ENCODE assay signal across 1 cellular context in the genomic region with DNA sequence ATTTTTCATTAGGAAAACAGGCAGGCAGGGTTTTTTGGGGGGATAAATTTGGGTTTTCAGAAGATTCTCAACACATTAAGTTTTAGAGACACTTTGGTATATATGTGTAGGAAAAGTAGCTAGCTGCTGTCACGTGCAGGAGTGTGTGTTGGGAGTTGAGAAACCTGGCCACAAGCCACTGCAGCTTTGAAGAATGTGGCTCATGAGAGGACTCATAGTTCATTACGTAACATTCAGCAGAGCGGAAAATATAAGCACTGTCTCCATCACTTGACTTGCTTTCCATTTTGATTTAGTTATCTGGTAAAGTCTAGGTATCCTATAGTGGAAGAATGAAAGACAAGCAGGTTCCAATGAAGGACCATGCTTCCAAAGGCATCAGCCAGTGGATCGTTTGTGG.
TF ChIP-seq lines count a peak whose summit lies in the region.

No MANE protein-coding gene starts in this region.

TF ChIP-seq in GM12878, 131 proteins besides CTCF, POLR2A, EP300 and RAD21 (continued from another document):
- no peak for TF ChIP-seq ZNF592 (IDR thresholded peaks at IDR 0.05)
- TF ChIP-seq ZNF24 (IDR thresholded peaks at IDR 0.05): no peak
- TF ChIP-seq SREBF1 (IDR thresholded peaks at IDR 0.05; ENCODE audit: low read length): no peak
- no peak; the same call in 1 of the 2 replicates for TF ChIP-seq RELB (IDR thresholded peaks at IDR 0.05; ENCODE audit: low read depth)
- TF ChIP-seq, protein P1, sequence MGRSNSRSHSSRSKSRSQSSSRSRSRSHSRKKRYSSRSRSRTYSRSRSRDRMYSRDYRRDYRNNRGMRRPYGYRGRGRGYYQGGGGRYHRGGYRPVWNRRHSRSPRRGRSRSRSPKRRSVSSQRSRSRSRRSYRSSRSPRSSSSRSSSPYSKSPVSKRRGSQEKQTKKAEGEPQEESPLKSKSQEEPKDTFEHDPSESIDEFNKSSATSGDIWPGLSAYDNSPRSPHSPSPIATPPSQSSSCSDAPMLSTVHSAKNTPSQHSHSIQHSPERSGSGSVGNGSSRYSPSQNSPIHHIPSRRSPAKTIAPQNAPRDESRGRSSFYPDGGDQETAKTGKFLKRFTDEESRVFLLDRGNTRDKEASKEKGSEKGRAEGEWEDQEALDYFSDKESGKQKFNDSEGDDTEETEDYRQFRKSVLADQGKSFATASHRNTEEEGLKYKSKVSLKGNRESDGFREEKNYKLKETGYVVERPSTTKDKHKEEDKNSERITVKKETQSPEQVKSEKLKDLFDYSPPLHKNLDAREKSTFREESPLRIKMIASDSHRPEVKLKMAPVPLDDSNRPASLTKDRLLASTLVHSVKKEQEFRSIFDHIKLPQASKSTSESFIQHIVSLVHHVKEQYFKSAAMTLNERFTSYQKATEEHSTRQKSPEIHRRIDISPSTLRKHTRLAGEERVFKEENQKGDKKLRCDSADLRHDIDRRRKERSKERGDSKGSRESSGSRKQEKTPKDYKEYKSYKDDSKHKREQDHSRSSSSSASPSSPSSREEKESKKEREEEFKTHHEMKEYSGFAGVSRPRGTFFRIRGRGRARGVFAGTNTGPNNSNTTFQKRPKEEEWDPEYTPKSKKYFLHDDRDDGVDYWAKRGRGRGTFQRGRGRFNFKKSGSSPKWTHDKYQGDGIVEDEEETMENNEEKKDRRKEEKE (IDR thresholded peaks at IDR 0.05): no peak
- TF ChIP-seq, protein P2, sequence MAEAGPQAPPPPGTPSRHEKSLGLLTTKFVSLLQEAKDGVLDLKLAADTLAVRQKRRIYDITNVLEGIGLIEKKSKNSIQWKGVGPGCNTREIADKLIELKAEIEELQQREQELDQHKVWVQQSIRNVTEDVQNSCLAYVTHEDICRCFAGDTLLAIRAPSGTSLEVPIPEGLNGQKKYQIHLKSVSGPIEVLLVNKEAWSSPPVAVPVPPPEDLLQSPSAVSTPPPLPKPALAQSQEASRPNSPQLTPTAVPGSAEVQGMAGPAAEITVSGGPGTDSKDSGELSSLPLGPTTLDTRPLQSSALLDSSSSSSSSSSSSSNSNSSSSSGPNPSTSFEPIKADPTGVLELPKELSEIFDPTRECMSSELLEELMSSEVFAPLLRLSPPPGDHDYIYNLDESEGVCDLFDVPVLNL (IDR thresholded peaks at IDR 0.05; ENCODE audit: low read depth, low read length): no peak
- no peak for TF ChIP-seq ZNF622 (IDR thresholded peaks at IDR 0.05)
- peak; percentile 31 for TF ChIP-seq BCL3 (IDR thresholded peaks at IDR 0.05; ENCODE audit: borderline replicate concordance, insufficient read depth, low read depth, low read length, poor library complexity, severe bottlenecking)
- TF ChIP-seq TARDBP (IDR thresholded peaks at IDR 0.05; ENCODE audit: borderline replicate concordance): no peak
- no peak for TF ChIP-seq TAF1 (IDR thresholded peaks at IDR 0.05; ENCODE audit: borderline replicate concordance, low read depth, low read length)
- TF ChIP-seq MTA2 (IDR thresholded peaks at IDR 0.05; ENCODE audit: low read depth): no peak
- TF ChIP-seq EED (IDR thresholded peaks at IDR 0.05; ENCODE audit: low read depth): no peak
- no peak; the same call in 1 of the 2 replicates for TF ChIP-seq NR2F1 (conservative IDR thresholded peaks at IDR 0.05)
- TF ChIP-seq, protein P3, sequence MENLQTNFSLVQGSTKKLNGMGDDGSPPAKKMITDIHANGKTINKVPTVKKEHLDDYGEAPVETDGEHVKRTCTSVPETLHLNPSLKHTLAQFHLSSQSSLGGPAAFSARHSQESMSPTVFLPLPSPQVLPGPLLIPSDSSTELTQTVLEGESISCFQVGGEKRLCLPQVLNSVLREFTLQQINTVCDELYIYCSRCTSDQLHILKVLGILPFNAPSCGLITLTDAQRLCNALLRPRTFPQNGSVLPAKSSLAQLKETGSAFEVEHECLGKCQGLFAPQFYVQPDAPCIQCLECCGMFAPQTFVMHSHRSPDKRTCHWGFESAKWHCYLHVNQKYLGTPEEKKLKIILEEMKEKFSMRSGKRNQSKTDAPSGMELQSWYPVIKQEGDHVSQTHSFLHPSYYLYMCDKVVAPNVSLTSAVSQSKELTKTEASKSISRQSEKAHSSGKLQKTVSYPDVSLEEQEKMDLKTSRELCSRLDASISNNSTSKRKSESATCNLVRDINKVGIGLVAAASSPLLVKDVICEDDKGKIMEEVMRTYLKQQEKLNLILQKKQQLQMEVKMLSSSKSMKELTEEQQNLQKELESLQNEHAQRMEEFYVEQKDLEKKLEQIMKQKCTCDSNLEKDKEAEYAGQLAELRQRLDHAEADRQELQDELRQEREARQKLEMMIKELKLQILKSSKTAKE (IDR thresholded peaks at IDR 0.05; ENCODE audit: low read depth, poor library complexity, severe bottlenecking): no peak
- TF ChIP-seq, protein P4, sequence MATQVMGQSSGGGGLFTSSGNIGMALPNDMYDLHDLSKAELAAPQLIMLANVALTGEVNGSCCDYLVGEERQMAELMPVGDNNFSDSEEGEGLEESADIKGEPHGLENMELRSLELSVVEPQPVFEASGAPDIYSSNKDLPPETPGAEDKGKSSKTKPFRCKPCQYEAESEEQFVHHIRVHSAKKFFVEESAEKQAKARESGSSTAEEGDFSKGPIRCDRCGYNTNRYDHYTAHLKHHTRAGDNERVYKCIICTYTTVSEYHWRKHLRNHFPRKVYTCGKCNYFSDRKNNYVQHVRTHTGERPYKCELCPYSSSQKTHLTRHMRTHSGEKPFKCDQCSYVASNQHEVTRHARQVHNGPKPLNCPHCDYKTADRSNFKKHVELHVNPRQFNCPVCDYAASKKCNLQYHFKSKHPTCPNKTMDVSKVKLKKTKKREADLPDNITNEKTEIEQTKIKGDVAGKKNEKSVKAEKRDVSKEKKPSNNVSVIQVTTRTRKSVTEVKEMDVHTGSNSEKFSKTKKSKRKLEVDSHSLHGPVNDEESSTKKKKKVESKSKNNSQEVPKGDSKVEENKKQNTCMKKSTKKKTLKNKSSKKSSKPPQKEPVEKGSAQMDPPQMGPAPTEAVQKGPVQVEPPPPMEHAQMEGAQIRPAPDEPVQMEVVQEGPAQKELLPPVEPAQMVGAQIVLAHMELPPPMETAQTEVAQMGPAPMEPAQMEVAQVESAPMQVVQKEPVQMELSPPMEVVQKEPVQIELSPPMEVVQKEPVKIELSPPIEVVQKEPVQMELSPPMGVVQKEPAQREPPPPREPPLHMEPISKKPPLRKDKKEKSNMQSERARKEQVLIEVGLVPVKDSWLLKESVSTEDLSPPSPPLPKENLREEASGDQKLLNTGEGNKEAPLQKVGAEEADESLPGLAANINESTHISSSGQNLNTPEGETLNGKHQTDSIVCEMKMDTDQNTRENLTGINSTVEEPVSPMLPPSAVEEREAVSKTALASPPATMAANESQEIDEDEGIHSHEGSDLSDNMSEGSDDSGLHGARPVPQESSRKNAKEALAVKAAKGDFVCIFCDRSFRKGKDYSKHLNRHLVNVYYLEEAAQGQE (IDR thresholded peaks at IDR 0.05; ENCODE audit: low read depth, low read length): no peak
- TF ChIP-seq, protein P5, sequence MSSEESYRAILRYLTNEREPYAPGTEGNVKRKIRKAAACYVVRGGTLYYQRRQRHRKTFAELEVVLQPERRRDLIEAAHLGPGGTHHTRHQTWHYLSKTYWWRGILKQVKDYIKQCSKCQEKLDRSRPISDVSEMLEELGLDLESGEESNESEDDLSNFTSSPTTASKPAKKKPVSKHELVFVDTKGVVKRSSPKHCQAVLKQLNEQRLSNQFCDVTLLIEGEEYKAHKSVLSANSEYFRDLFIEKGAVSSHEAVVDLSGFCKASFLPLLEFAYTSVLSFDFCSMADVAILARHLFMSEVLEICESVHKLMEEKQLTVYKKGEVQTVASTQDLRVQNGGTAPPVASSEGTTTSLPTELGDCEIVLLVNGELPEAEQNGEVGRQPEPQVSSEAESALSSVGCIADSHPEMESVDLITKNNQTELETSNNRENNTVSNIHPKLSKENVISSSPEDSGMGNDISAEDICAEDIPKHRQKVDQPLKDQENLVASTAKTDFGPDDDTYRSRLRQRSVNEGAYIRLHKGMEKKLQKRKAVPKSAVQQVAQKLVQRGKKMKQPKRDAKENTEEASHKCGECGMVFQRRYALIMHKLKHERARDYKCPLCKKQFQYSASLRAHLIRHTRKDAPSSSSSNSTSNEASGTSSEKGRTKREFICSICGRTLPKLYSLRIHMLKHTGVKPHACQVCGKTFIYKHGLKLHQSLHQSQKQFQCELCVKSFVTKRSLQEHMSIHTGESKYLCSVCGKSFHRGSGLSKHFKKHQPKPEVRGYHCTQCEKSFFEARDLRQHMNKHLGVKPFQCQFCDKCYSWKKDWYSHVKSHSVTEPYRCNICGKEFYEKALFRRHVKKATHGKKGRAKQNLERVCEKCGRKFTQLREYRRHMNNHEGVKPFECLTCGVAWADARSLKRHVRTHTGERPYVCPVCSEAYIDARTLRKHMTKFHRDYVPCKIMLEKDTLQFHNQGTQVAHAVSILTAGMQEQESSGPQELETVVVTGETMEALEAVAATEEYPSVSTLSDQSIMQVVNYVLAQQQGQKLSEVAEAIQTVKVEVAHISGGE (CRISPR knock-in tag; IDR thresholded peaks at IDR 0.05): no peak
- no peak for TF ChIP-seq PML (IDR thresholded peaks at IDR 0.05; ENCODE audit: low read length)
- TF ChIP-seq, protein P6, sequence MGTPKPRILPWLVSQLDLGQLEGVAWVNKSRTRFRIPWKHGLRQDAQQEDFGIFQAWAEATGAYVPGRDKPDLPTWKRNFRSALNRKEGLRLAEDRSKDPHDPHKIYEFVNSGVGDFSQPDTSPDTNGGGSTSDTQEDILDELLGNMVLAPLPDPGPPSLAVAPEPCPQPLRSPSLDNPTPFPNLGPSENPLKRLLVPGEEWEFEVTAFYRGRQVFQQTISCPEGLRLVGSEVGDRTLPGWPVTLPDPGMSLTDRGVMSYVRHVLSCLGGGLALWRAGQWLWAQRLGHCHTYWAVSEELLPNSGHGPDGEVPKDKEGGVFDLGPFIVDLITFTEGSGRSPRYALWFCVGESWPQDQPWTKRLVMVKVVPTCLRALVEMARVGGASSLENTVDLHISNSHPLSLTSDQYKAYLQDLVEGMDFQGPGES (IDR thresholded peaks at IDR 0.05): no peak
- no peak for TF ChIP-seq MYC (IDR thresholded peaks at IDR 0.05; ENCODE audit: insufficient read depth, insufficient read length, insufficient replicate concordance, low read length, severe bottlenecking)
